8 cellular contexts compared by ENCODE assay signal in the genomic region with DNA sequence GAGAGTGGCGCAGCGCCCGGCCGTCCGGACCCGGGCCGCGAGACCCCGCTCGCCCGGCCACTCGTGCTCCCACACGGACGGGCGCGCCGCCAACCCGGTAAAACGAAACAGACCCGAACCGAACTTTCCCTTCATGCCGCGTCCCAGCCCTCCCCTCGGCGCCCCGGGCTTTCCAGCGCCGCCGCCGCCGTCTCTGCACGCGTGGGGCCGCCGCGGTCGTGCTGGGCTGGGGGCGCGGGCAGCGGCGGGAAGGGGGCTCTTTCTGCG. TPM values are rescaled to one million over a fixed set of nuclear protein-coding genes. Genes with fewer than 3 reads are reported as not detected.
DNase-seq lines count a peak whose midpoint lies in the region; ATAC-seq and TF ChIP-seq lines count a peak whose summit lies in the region.

No MANE protein-coding gene starts in this region.

- H2BK120ac ChIP-seq in mesendoderm (ENCODE audit: low read depth, low read length), result peak overlapping the region; percentile 7

- peaks cover 12% of the 10 kb centered on the region for H3K4me1 Mint-ChIP-seq in stimulated activated naive CD8-positive, alpha-beta T cell treated with anti-CD3 and anti-CD28 coated beads, Interleukin-15, Interleukin-2, amounts not matched to agents 100 ng/mL and 50 ng/mL, for 24 hours (ENCODE audit: low read depth)
- H3K4me1 Mint-ChIP-seq in brain, result peaks cover 10% of the 10 kb centered on the region

- no peaks in the 10 kb centered on the region for H3K36me3 ChIP-seq in mesendoderm (ENCODE audit: control insufficient read depth, insufficient read depth, low read length)

- H2BK5ac ChIP-seq in mesendoderm (ENCODE audit: low read length), result no peak overlapping the region

- H3K79me1 ChIP-seq in mesendoderm (ENCODE audit: low read length), result peaks cover 6% of the 10 kb centered on the region

- H3K56ac ChIP-seq in mesendoderm (ENCODE audit: low read length), result peak overlapping the region; percentile 86

- H3K27ac ChIP-seq in mesendoderm (ENCODE audit: low read depth, low read length), result peak overlapping the region; percentile 88

- H4K5ac ChIP-seq in mesendoderm (ENCODE audit: low read length), result no peak overlapping the region

- ATAC-seq in stimulated activated naive CD8-positive, alpha-beta T cell treated with anti-CD3 and anti-CD28 coated beads, Interleukin-15, Interleukin-2, amounts not matched to agents 100 U/mL and 50 U/mL, for 24 hours, result no peak

- no peak overlapping the region for H2BK15ac ChIP-seq in mesendoderm (replicated peaks; ENCODE audit: low read depth)

- no peak overlapping the region for H3K27ac Mint-ChIP-seq in stimulated activated naive CD8-positive, alpha-beta T cell treated with anti-CD3 and anti-CD28 coated beads, Interleukin-15, Interleukin-2, amounts not matched to agents 100 ng/mL and 50 ng/mL, for 24 hours
- H3K27ac Mint-ChIP-seq in brain, result peak overlapping the region in 4 of 5 experiments; percentile 68 to 97 (median 85)

- H3K23ac ChIP-seq in mesendoderm (ENCODE audit: low read length), result no peak overlapping the region

- peak overlapping the region; percentile 93 for H3K9ac ChIP-seq in mesendoderm (ENCODE audit: low read length)

- H3K4me3 Mint-ChIP-seq in stimulated activated naive CD8-positive, alpha-beta T cell treated with anti-CD3 and anti-CD28 coated beads, Interleukin-15, Interleukin-2, amounts not matched to agents 100 ng/mL and 50 ng/mL, for 24 hours, result peak overlapping the region; percentile 86
- peak overlapping the region in 4 of 5 experiments; percentile 90 to 95 (median 92) for H3K4me3 Mint-ChIP-seq in brain

- H2AK5ac ChIP-seq in mesendoderm (ENCODE audit: low read length), result no peak overlapping the region

- H3K27me3 ChIP-seq in mesendoderm (ENCODE audit: insufficient read depth, low read length, poor library complexity), result no peaks in the 10 kb centered on the region

- H4K8ac ChIP-seq in mesendoderm (ENCODE audit: low read depth, low read length), result no peak overlapping the region

- no peak for DNase-seq in stimulated activated naive CD8-positive, alpha-beta T cell treated with anti-CD3 and anti-CD28 coated beads, Interleukin-15, Interleukin-2, amounts not matched to agents 100 U/mL and 50 U/mL, for 24 hours
- DNase-seq in mesendoderm (no peak), HUDEP-2 (lab: John Stamatoyannopoulos, UW; ENCODE audit: unreplicated experiment in 76 of 76) (no peak), NCI-H187 (lab: John Stamatoyannopoulos, UW) (no peak), superior temporal gyrus (ENCODE audit: extremely low spot score) (no peak), NCI-H226 (no peak)

- no CpG with 5 or more reads among the region's 42 CpGs for WGBS in mesendoderm (ENCODE audit: extremely low coverage, insufficient coverage, low lambda C conversion rate)

- H3K79me2 ChIP-seq in mesendoderm (ENCODE audit: control insufficient read depth, insufficient read depth, low read length), result peaks cover 22% of the 10 kb centered on the region

- peak overlapping the region; percentile 99 for H3K18ac ChIP-seq in mesendoderm (ENCODE audit: low read length)

- peak overlapping the region; percentile 94 for H3K4ac ChIP-seq in mesendoderm (ENCODE audit: low read depth, low read length)

- no peaks in the 10 kb centered on the region for H3K36me3 Mint-ChIP-seq in stimulated activated naive CD8-positive, alpha-beta T cell treated with anti-CD3 and anti-CD28 coated beads, Interleukin-15, Interleukin-2, amounts not matched to agents 100 ng/mL and 50 ng/mL, for 24 hours (ENCODE audit: low read depth)
- no peaks in the 10 kb centered on the region for H3K36me3 Mint-ChIP-seq in brain

- TF ChIP-seq CTCF in brain (conservative IDR thresholded peaks at IDR 0.05), result no peak

- no peaks in the 10 kb centered on the region for H3K9me3 Mint-ChIP-seq in stimulated activated naive CD8-positive, alpha-beta T cell treated with anti-CD3 and anti-CD28 coated beads, Interleukin-15, Interleukin-2, amounts not matched to agents 100 ng/mL and 50 ng/mL, for 24 hours
- H3K9me3 Mint-ChIP-seq in brain, result peaks cover 0 to 2% (median 0%) of the 10 kb centered on the region in 5 experiments

- H3K4me3 ChIP-seq in mesendoderm (ENCODE audit: low read length), result peak overlapping the region; percentile 67

- H3K4me1 ChIP-seq in mesendoderm (ENCODE audit: control insufficient read depth, low read depth, low read length), result no peaks in the 10 kb centered on the region

- H3K27me3 Mint-ChIP-seq in stimulated activated naive CD8-positive, alpha-beta T cell treated with anti-CD3 and anti-CD28 coated beads, Interleukin-15, Interleukin-2, amounts not matched to agents 100 ng/mL and 50 ng/mL, for 24 hours, result peaks cover 45% of the 10 kb centered on the region
- peaks cover 3% of the 10 kb centered on the region for H3K27me3 Mint-ChIP-seq in brain

- H3K4me2 ChIP-seq in mesendoderm (ENCODE audit: low read length), result no peak overlapping the region

RNA-seq across cellular contexts. Expression of gene SMAD1, which starts 0.2 kb away (rescaled TPM):
- 12.8 TPM for polyA plus RNA-seq in brain (ENCODE audit: insufficient read depth, low read depth, low replicate concordance)
- polyA plus RNA-seq in mesendoderm (2013, experiment 1 of 2), result 33.2 TPM
- polyA plus RNA-seq in mesendoderm (2013, experiment 2 of 2), result 33.0 TPM
